1 cellular context compared by ENCODE assay signal in genomic region chr6:7235712-7236311, GRCh38.
A peak's percentile ranks its signal among the peaks of the same experiment; 100 is the strongest.
TF ChIP-seq lines count a peak whose summit lies in the region.

No MANE protein-coding gene starts in this region.

TF ChIP-seq in HepG2, 621 proteins besides CTCF, POLR2A, EP300 and RAD21 (continued from another document):
- TF ChIP-seq ZNF687 (CRISPR knock-in tag; IDR thresholded peaks at IDR 0.05) (0 out of 2 replicates have a peak, but pooled peaks have one; percentile 27), ZXDC (CRISPR knock-in tag; IDR thresholded peaks at IDR 0.05) (no peak), GATAD1 (CRISPR knock-in tag; IDR thresholded peaks at IDR 0.05) (0 out of 2 replicates have a peak, but pooled peaks have one; percentile 13), ZNF792 (CRISPR knock-in tag; IDR thresholded peaks at IDR 0.05) (no peak), PRMT3 (CRISPR knock-in tag; IDR thresholded peaks at IDR 0.05; ENCODE audit: borderline replicate concordance, low read depth) (0 out of 2 replicates have a peak, but pooled peaks have one; percentile 35), ZNF713 (CRISPR knock-in tag; IDR thresholded peaks at IDR 0.05) (no peak), PHB2 (IDR thresholded peaks at IDR 0.05; ENCODE audit: partially characterized antibody) (no peak), RFXAP (CRISPR knock-in tag; IDR thresholded peaks at IDR 0.05; ENCODE audit: borderline replicate concordance) (no peak)
